Comparison of ENCODE assay signal across 30 cellular contexts in the genomic region with DNA sequence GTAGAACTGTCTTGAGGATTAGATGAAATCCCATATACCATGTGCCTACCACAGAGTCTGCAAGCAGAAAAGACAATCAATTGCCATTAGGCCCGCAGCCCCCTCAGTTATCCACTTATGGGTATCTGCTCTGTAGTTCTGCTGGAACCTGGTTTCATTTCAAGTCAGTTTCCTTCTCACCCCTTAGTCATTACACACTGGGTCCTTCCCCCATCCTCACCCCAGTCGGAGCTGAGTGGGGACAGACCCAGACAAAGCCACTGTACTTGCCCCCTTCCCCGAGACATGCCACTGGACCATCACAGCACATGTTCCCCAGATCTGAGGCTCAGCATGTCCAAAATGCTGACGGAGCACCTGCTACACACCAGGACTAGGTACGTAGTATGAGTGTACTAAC. TPM values are rescaled to one million over a fixed set of nuclear protein-coding genes. Genes with fewer than 3 reads are reported as not detected.
DNase-seq lines count a peak whose midpoint lies in the region; ATAC-seq and TF ChIP-seq lines count a peak whose summit lies in the region.
"Had no signal": no experiment of that assay in that cellular context is flagged by ENCODE, and none has a peak within 500 bp of the region (broad histone marks: within the 10 kb centered on the region; RNA-seq: fewer than 3 reads in every experiment).

No MANE protein-coding gene starts in this region.

- H4K8ac ChIP-seq in trophoblast cell (ENCODE audit: low read depth, low read length), result peak overlapping the region; percentile 36

- no peak overlapping the region for H3K4ac ChIP-seq in trophoblast cell (ENCODE audit: low read depth, low read length)

- peak overlapping the region; percentile 16 for H2BK120ac ChIP-seq in trophoblast cell (ENCODE audit: insufficient read depth, low read length, poor library complexity)

- H2AK5ac ChIP-seq in trophoblast cell (ENCODE audit: low read length), result no peak overlapping the region

- no peak overlapping the region for H3K27ac ChIP-seq in trophoblast cell (ENCODE audit: low read depth, low read length)
- no peak overlapping the region for H3K27ac ChIP-seq in colonic mucosa
- H3K27ac ChIP-seq: A549, gastroesophageal sphincter, WERI-Rb-1 had no signal

- H3K36me3 ChIP-seq in trophoblast cell (ENCODE audit: control insufficient read depth in 1 of 2, insufficient read depth in 2 of 2, low read length in 2 of 2) (no peaks in the 10 kb centered on the region), colonic mucosa (no peaks in the 10 kb centered on the region)
- H3K36me3 ChIP-seq: gastroesophageal sphincter, WERI-Rb-1 had no signal

- peaks cover 7% of the 10 kb centered on the region for H3K27me3 Mint-ChIP-seq in activated CD8-positive, alpha-beta memory T cell treated with anti-CD3 and anti-CD28 coated beads, Interleukin-2, amount 10 ng/mL, durations not matched to agents 7 days and 5 days

- no peaks in the 10 kb centered on the region for H3K36me3 Mint-ChIP-seq in activated CD8-positive, alpha-beta memory T cell treated with anti-CD3 and anti-CD28 coated beads, Interleukin-2, amount 10 ng/mL, durations not matched to agents 7 days and 5 days
- H3K36me3 Mint-ChIP-seq: memory B cell, naive B cell had no signal

- H2BK12ac ChIP-seq in trophoblast cell (ENCODE audit: low read length), result peak overlapping the region; percentile 61

- H4K91ac ChIP-seq in trophoblast cell (ENCODE audit: low read depth, low read length), result peak overlapping the region; percentile 23

- intact Hi-C loops in colonic mucosa (cut with DNase I), result no loop called here

- no peak overlapping the region for H2BK5ac ChIP-seq in trophoblast cell (ENCODE audit: low read depth, low read length, poor library complexity)

- in situ Hi-C loops in GM13976 (cut with MboI; ENCODE audit: low sequenced_read_pairs, unreplicated experiment), result no loop called here

- peaks cover 10% of the 10 kb centered on the region for H3K79me1 ChIP-seq in trophoblast cell (ENCODE audit: low read length)

- no peak overlapping the region for H3K9ac ChIP-seq in trophoblast cell (ENCODE audit: low read length)
- H3K9ac ChIP-seq in colonic mucosa (ENCODE audit: low read depth in 2 of 2, low read length in 2 of 2), result no peak overlapping the region

- no peak overlapping the region for H3K27ac Mint-ChIP-seq in activated CD8-positive, alpha-beta memory T cell treated with anti-CD3 and anti-CD28 coated beads, Interleukin-2, amount 10 ng/mL, durations not matched to agents 7 days and 5 days
- H3K27ac Mint-ChIP-seq: GM23338; memory B cell; stimulated activated naive CD8-positive, alpha-beta T cell treated with anti-CD3 and anti-CD28 coated beads, Interleukin-15, Interleukin-2, amounts not matched to agents 100 ng/mL and 50 ng/mL, for 24 hours had no signal

- H3K4me1 ChIP-seq in trophoblast cell (ENCODE audit: control insufficient read depth in 1 of 2, insufficient read depth in 2 of 2, low read length in 2 of 2) (peaks cover 25 to 36% of the 10 kb centered on the region in 2 experiments), colonic mucosa (no peaks in the 10 kb centered on the region)
- H3K4me1 ChIP-seq: A549, gastroesophageal sphincter had no signal

- no peak overlapping the region for H3K4me2 ChIP-seq in trophoblast cell (ENCODE audit: low read length)
- H3K4me2 ChIP-seq: A549, GM23338 had no signal

- WGBS in trophoblast cell (ENCODE audit: extremely low coverage, insufficient coverage, insufficient read length), result no CpG with 5 or more reads among the region's 5 CpGs

- no peaks in the 10 kb centered on the region for H3K79me2 ChIP-seq in trophoblast cell (ENCODE audit: control insufficient read depth, insufficient read depth, low read length, poor library complexity)

- no peak overlapping the region for H3K4me3 ChIP-seq in trophoblast cell (ENCODE audit: low read depth, low read length)
- H3K4me3 ChIP-seq in colonic mucosa, result no peak overlapping the region
- H3K4me3 ChIP-seq: A549, gastroesophageal sphincter, GM23338 had no signal

- ATAC-seq in activated CD8-positive, alpha-beta memory T cell treated with anti-CD3 and anti-CD28 coated beads, Interleukin-2, amount 10 ng/mL, durations not matched to agents 7 days and 5 days, result peak; percentile 67
- ATAC-seq in HG02870 (IDR thresholded peaks at IDR 0.05; ENCODE audit: unreplicated experiment), result peak; percentile 51
- ATAC-seq: A549, gastroesophageal sphincter, GM23338, HepG2, sciatic nerve had no signal

- no peak overlapping the region for H3K23ac ChIP-seq in trophoblast cell (ENCODE audit: low read length)

- H4K12ac ChIP-seq in trophoblast cell (ENCODE audit: low read depth, low read length), result no peak overlapping the region

- TF ChIP-seq CTCF in GM13976 (IDR thresholded peaks at IDR 0.05; ENCODE audit: borderline replicate concordance, control extremely low read depth, extremely low read depth, insufficient read depth, missing control alignments), result no peak
- TF ChIP-seq CTCF in colonic mucosa (IDR thresholded peaks at IDR 0.05), result no peak

- H3K4me1 Mint-ChIP-seq in activated CD8-positive, alpha-beta memory T cell treated with anti-CD3 and anti-CD28 coated beads, Interleukin-2, amount 10 ng/mL, durations not matched to agents 7 days and 5 days, result peaks cover 27% of the 10 kb centered on the region

- no peaks in the 10 kb centered on the region for H3K9me3 Mint-ChIP-seq in activated CD8-positive, alpha-beta memory T cell treated with anti-CD3 and anti-CD28 coated beads, Interleukin-2, amount 10 ng/mL, durations not matched to agents 7 days and 5 days (ENCODE audit: low read depth)
- H3K9me3 Mint-ChIP-seq: GM23338; memory B cell; stimulated activated naive CD8-positive, alpha-beta T cell treated with anti-CD3 and anti-CD28 coated beads, Interleukin-15, Interleukin-2, amounts not matched to agents 100 ng/mL and 50 ng/mL, for 24 hours had no signal

- H3K18ac ChIP-seq in trophoblast cell (ENCODE audit: low read length), result peak overlapping the region; percentile 8

- DNase-seq in activated CD8-positive, alpha-beta memory T cell treated with anti-CD3 and anti-CD28 coated beads, Interleukin-2, amount 10 ng/mL, durations not matched to agents 7 days and 5 days, result no peak
- no peak for DNase-seq in activated CD8-positive, alpha-beta memory T cell treated with anti-CD3 and anti-CD28 coated beads for 24 hours
- peak; percentile 62 for DNase-seq in GM13976 (ENCODE audit: low spot score)
- DNase-seq in trophoblast cell, result no peak
- DNase-seq in NCI-H748 treated with DMSO at 0.1 percent for 48 hours (lab: John Stamatoyannopoulos, UW), result no peak
- no peak for DNase-seq in colonic mucosa
- no peak for DNase-seq in DMS 273 treated with DMSO at 0.1 percent for 48 hours (lab: John Stamatoyannopoulos, UW)
- DNase-seq: activated effector memory CD4-positive, alpha-beta T cell treated with anti-CD3 and anti-CD28 coated beads, Interleukin-2, amount 50 U/mL, for 16 hours; caudate nucleus; erythroblast; naive B cell; NCI-H1417; NCI-H526 treated with DMSO at 0.1 percent for 48 hours; OCI-M1; SHP77; WERI-Rb-1 had no signal

- H3K4me3 Mint-ChIP-seq in activated CD8-positive, alpha-beta memory T cell treated with anti-CD3 and anti-CD28 coated beads, Interleukin-2, amount 10 ng/mL, durations not matched to agents 7 days and 5 days, result no peak overlapping the region
- H3K4me3 Mint-ChIP-seq: GM23338; memory B cell; stimulated activated naive CD8-positive, alpha-beta T cell treated with anti-CD3 and anti-CD28 coated beads, Interleukin-15, Interleukin-2, amounts not matched to agents 100 ng/mL and 50 ng/mL, for 24 hours had no signal

- H2AFZ ChIP-seq in trophoblast cell (ENCODE audit: insufficient read depth, low read length, poor library complexity), result no peak overlapping the region

- no peaks in the 10 kb centered on the region for H3K9me3 ChIP-seq in trophoblast cell (ENCODE audit: insufficient read depth, low read depth, low read length)
- H3K9me3 ChIP-seq in colonic mucosa, result no peaks in the 10 kb centered on the region
- H3K9me3 ChIP-seq: A549, gastroesophageal sphincter had no signal

- H3K14ac ChIP-seq in trophoblast cell (ENCODE audit: low read length), result no peak overlapping the region

- no peaks in the 10 kb centered on the region for H3K27me3 ChIP-seq in trophoblast cell (ENCODE audit: insufficient read depth, low read length)
- no peaks in the 10 kb centered on the region for H3K27me3 ChIP-seq in colonic mucosa

- CTCF ChIA-PET in activated CD8-positive, alpha-beta memory T cell treated with anti-CD3 and anti-CD28 coated beads, Interleukin-2, amount 10 ng/mL, durations not matched to agents 7 days and 5 days (lab: Charles Lee), result no interaction called here

RNA-seq across cellular contexts. Expression of a gene that starts 21.2 kb away (rescaled TPM):
- total RNA-seq in activated CD8-positive, alpha-beta memory T cell treated with anti-CD3 and anti-CD28 coated beads, Interleukin-2, amount 10 ng/mL, durations not matched to agents 7 days and 5 days, result not detected
- polyA plus RNA-seq in trophoblast cell (2013), result 0.12 and 0.25 TPM in 2 replicates
- not detected for total RNA-seq in colonic mucosa
- total RNA-seq: activated CD8-positive, alpha-beta memory T cell treated with anti-CD3 and anti-CD28 coated beads for 36 hours; G401; GM23338; HepG2; M059J; osteocyte; sciatic nerve; ureter had no signal
- polyA plus RNA-seq: A549, BJ, GM23338, HepG2 had no signal

RNA-seq across cellular contexts. Expression of a gene that starts 32.0 kb away (rescaled TPM):
- total RNA-seq in activated CD8-positive, alpha-beta memory T cell treated with anti-CD3 and anti-CD28 coated beads, Interleukin-2, amount 10 ng/mL, durations not matched to agents 7 days and 5 days, result not detected
- polyA plus RNA-seq in trophoblast cell (2013), result 0.03 TPM in 1 of 2 replicates, not detected in the other
- not detected for total RNA-seq in colonic mucosa
- total RNA-seq: activated CD8-positive, alpha-beta memory T cell treated with anti-CD3 and anti-CD28 coated beads for 36 hours; G401; gastroesophageal sphincter; GM23338; HepG2; M059J; osteocyte; sciatic nerve; ureter had no signal
- polyA plus RNA-seq: A549, BJ, HepG2 had no signal

RNA-seq across cellular contexts. Expression of a gene that starts 57.1 kb away (rescaled TPM):
- total RNA-seq in activated CD8-positive, alpha-beta memory T cell treated with anti-CD3 and anti-CD28 coated beads, Interleukin-2, amount 10 ng/mL, durations not matched to agents 7 days and 5 days, result not detected
- 3.6 and 3.8 TPM in 2 replicates for polyA plus RNA-seq in trophoblast cell (2013)
- not detected for total RNA-seq in colonic mucosa
- total RNA-seq: activated CD8-positive, alpha-beta memory T cell treated with anti-CD3 and anti-CD28 coated beads for 36 hours; G401; gastroesophageal sphincter; GM23338; HepG2; M059J; osteocyte; sciatic nerve had no signal
- polyA plus RNA-seq: A549, BJ, GM23338, HepG2 had no signal
